Comparison of ENCODE assay signal across 1 cellular context in genomic region chrX:103554687-103555417, GRCh38.
A peak's percentile ranks its signal among the peaks of the same experiment; 100 is the strongest.
TF ChIP-seq lines count a peak whose summit lies in the region.

No MANE protein-coding gene starts in this region.

TF ChIP-seq in H1, 55 proteins besides CTCF, POLR2A, EP300 and RAD21:
- TF ChIP-seq FOSL1 (IDR thresholded peaks at IDR 0.05; ENCODE audit: insufficient read depth, low read depth, low read length) (no peak), TBP (IDR thresholded peaks at IDR 0.05; ENCODE audit: low read depth, low read length) (0 out of 2 replicates have a peak, but pooled peaks have one; percentile 42), TAF1 (IDR thresholded peaks at IDR 0.05; ENCODE audit: low read depth, low read length) (peak; percentile 69; the same call in 1 of the 2 replicates), TAF7 (optimal IDR thresholded peaks at IDR 0.05; ENCODE audit: borderline replicate concordance, low read depth, low read length) (no peak), POLR2AphosphoS5 (IDR thresholded peaks at IDR 0.05; ENCODE audit: low read depth, low read length) (peak; percentile 79), GABPA (IDR thresholded peaks at IDR 0.05; ENCODE audit: borderline replicate concordance, insufficient read depth, low read length) (no peak), CHD2 (IDR thresholded peaks at IDR 0.05; ENCODE audit: low read length) (no peak), KDM4A (IDR thresholded peaks at IDR 0.05; ENCODE audit: low read depth, low read length, severe bottlenecking) (peak; percentile 63), SRF (IDR thresholded peaks at IDR 0.05; ENCODE audit: low read depth, low read length) (peak; percentile 34; the same call in 1 of the 2 replicates), KDM5A (IDR thresholded peaks at IDR 0.05; ENCODE audit: low read length) (peak; percentile 79), CBX5 (IDR thresholded peaks at IDR 0.05; ENCODE audit: low read depth, low read length) (no peak), RFX5 (IDR thresholded peaks at IDR 0.05; ENCODE audit: borderline replicate concordance, low read depth, low read length) (no peak), BACH1 (IDR thresholded peaks at IDR 0.05; ENCODE audit: low read length) (no peak), SP1 (IDR thresholded peaks at IDR 0.05; ENCODE audit: low read depth, low read length) (no peak), PHF8 (conservative IDR thresholded peaks at IDR 0.05; ENCODE audit: low read depth, low read length) (peak; percentile 56), SIN3A (conservative IDR thresholded peaks at IDR 0.05 in 1 of 2, IDR thresholded peaks at IDR 0.05 in 1 of 2; ENCODE audit: low read depth in 1 of 2, low read length in 2 of 2) (peak; percentile 84 to 87; a peak in 3 of 4 replicates), SAP30 (IDR thresholded peaks at IDR 0.05; ENCODE audit: insufficient read depth, insufficient replicate concordance, low read length) (peak; percentile 51), SP4 (IDR thresholded peaks at IDR 0.05; ENCODE audit: low read length) (no peak), TCF12 (IDR thresholded peaks at IDR 0.05; ENCODE audit: low read depth, low read length) (no peak), CREB1 (IDR thresholded peaks at IDR 0.05) (peak; percentile 99), CEBPB (IDR thresholded peaks at IDR 0.05; ENCODE audit: low read depth, low read length) (no peak), CHD1 (IDR thresholded peaks at IDR 0.05; ENCODE audit: low read depth, low read length) (no peak)
- TF ChIP-seq, protein P1, sequence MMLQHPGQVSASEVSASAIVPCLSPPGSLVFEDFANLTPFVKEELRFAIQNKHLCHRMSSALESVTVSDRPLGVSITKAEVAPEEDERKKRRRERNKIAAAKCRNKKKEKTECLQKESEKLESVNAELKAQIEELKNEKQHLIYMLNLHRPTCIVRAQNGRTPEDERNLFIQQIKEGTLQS (IDR thresholded peaks at IDR 0.05; ENCODE audit: insufficient read depth, low read depth, low read length), result peak; percentile 68
- TF ChIP-seq, protein P2, sequence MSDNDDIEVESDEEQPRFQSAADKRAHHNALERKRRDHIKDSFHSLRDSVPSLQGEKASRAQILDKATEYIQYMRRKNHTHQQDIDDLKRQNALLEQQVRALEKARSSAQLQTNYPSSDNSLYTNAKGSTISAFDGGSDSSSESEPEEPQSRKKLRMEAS (IDR thresholded peaks at IDR 0.05), result no peak
- TF ChIP-seq, protein P3, sequence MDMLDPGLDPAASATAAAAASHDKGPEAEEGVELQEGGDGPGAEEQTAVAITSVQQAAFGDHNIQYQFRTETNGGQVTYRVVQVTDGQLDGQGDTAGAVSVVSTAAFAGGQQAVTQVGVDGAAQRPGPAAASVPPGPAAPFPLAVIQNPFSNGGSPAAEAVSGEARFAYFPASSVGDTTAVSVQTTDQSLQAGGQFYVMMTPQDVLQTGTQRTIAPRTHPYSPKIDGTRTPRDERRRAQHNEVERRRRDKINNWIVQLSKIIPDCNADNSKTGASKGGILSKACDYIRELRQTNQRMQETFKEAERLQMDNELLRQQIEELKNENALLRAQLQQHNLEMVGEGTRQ (IDR thresholded peaks at IDR 0.05; ENCODE audit: low read length), result no peak
- TF ChIP-seq, protein P4, sequence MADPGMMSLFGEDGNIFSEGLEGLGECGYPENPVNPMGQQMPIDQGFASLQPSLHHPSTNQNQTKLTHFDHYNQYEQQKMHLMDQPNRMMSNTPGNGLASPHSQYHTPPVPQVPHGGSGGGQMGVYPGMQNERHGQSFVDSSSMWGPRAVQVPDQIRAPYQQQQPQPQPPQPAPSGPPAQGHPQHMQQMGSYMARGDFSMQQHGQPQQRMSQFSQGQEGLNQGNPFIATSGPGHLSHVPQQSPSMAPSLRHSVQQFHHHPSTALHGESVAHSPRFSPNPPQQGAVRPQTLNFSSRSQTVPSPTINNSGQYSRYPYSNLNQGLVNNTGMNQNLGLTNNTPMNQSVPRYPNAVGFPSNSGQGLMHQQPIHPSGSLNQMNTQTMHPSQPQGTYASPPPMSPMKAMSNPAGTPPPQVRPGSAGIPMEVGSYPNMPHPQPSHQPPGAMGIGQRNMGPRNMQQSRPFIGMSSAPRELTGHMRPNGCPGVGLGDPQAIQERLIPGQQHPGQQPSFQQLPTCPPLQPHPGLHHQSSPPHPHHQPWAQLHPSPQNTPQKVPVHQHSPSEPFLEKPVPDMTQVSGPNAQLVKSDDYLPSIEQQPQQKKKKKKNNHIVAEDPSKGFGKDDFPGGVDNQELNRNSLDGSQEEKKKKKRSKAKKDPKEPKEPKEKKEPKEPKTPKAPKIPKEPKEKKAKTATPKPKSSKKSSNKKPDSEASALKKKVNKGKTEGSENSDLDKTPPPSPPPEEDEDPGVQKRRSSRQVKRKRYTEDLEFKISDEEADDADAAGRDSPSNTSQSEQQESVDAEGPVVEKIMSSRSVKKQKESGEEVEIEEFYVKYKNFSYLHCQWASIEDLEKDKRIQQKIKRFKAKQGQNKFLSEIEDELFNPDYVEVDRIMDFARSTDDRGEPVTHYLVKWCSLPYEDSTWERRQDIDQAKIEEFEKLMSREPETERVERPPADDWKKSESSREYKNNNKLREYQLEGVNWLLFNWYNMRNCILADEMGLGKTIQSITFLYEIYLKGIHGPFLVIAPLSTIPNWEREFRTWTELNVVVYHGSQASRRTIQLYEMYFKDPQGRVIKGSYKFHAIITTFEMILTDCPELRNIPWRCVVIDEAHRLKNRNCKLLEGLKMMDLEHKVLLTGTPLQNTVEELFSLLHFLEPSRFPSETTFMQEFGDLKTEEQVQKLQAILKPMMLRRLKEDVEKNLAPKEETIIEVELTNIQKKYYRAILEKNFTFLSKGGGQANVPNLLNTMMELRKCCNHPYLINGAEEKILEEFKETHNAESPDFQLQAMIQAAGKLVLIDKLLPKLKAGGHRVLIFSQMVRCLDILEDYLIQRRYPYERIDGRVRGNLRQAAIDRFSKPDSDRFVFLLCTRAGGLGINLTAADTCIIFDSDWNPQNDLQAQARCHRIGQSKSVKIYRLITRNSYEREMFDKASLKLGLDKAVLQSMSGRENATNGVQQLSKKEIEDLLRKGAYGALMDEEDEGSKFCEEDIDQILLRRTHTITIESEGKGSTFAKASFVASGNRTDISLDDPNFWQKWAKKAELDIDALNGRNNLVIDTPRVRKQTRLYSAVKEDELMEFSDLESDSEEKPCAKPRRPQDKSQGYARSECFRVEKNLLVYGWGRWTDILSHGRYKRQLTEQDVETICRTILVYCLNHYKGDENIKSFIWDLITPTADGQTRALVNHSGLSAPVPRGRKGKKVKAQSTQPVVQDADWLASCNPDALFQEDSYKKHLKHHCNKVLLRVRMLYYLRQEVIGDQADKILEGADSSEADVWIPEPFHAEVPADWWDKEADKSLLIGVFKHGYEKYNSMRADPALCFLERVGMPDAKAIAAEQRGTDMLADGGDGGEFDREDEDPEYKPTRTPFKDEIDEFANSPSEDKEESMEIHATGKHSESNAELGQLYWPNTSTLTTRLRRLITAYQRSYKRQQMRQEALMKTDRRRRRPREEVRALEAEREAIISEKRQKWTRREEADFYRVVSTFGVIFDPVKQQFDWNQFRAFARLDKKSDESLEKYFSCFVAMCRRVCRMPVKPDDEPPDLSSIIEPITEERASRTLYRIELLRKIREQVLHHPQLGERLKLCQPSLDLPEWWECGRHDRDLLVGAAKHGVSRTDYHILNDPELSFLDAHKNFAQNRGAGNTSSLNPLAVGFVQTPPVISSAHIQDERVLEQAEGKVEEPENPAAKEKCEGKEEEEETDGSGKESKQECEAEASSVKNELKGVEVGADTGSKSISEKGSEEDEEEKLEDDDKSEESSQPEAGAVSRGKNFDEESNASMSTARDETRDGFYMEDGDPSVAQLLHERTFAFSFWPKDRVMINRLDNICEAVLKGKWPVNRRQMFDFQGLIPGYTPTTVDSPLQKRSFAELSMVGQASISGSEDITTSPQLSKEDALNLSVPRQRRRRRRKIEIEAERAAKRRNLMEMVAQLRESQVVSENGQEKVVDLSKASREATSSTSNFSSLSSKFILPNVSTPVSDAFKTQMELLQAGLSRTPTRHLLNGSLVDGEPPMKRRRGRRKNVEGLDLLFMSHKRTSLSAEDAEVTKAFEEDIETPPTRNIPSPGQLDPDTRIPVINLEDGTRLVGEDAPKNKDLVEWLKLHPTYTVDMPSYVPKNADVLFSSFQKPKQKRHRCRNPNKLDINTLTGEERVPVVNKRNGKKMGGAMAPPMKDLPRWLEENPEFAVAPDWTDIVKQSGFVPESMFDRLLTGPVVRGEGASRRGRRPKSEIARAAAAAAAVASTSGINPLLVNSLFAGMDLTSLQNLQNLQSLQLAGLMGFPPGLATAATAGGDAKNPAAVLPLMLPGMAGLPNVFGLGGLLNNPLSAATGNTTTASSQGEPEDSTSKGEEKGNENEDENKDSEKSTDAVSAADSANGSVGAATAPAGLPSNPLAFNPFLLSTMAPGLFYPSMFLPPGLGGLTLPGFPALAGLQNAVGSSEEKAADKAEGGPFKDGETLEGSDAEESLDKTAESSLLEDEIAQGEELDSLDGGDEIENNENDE (IDR thresholded peaks at IDR 0.05; ENCODE audit: insufficient replicate concordance, low read length), result no peak
